Comparison of ENCODE assay signal across 16 cellular contexts in genomic region chr1:29523531-29523930, GRCh38.
"Had no signal": no experiment of that assay in that cellular context is flagged by ENCODE, and none has a peak within 500 bp of the region (broad histone marks: within the 10 kb centered on the region; RNA-seq: fewer than 3 reads in every experiment).

No MANE protein-coding gene starts in this region.

- ATAC-seq: foreskin keratinocyte, left cardiac atrium had no signal

- DNase-seq: activated CD4-positive, alpha-beta T cell treated with anti-CD3 and anti-CD28 coated beads, Interleukin-2, amount 50 U/mL, for 48 hours; activated naive CD4-positive, alpha-beta T cell; anterior cingulate cortex; brain microvascular endothelial cell; effector memory CD4-positive, alpha-beta T cell; foreskin keratinocyte; left cardiac atrium; naive B cell; stimulated activated CD4-positive, alpha-beta T cell treated with anti-CD3 and anti-CD28 coated beads, Interleukin-15, amount 100 ng/mL, for 24 hours; stimulated activated CD4-positive, alpha-beta T cell treated with anti-CD3 and anti-CD28 coated beads, Interleukin-4, amount 100 ng/mL, for 1 hour; stimulated activated naive CD4-positive, alpha-beta T cell; substantia nigra; trophoblast cell had no signal

- H3K27ac ChIP-seq: brain microvascular endothelial cell, foreskin keratinocyte, neutrophil, skin epidermis, VCaP had no signal

- H3K27me3 ChIP-seq: brain microvascular endothelial cell had no signal

- H3K4me1 Mint-ChIP-seq: naive B cell had no signal

- H3K4me1 ChIP-seq: foreskin keratinocyte had no signal

- H3K9me3 ChIP-seq: neutrophil had no signal

- H3K4me3 ChIP-seq: skin epidermis had no signal

- H3K36me3 ChIP-seq: brain microvascular endothelial cell, neutrophil had no signal

- H3K36me3 Mint-ChIP-seq: naive B cell had no signal

- H3K4me3 Mint-ChIP-seq: naive B cell had no signal
